Comparison of ENCODE assay signal across 9 cellular contexts in the genomic region with DNA sequence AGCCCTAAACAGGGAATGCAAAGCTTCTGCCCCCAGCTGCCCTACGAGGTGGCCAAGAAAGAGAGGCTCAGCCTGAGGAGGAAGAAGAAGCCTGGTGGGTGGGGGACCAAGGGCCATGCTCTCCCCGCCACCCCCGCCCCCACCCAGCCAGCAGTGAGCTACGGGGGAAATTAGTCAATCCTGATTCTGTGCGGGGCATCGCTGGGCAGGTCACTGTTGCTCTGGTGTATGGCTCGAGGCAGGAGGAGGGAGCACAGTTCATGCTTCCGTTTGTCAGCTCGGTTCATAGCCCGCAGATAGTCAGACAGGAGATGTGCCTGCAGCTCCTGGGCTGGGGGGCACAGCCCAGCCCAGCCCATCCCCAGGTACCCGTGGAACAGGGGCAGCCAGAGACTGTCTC. TPM values are rescaled to one million over a fixed set of nuclear protein-coding genes. Genes with fewer than 3 reads are reported as not detected.
"Had no signal": no experiment of that assay in that cellular context is flagged by ENCODE, and none has a peak within 500 bp of the region (broad histone marks: within the 10 kb centered on the region; RNA-seq: fewer than 3 reads in every experiment).

No MANE protein-coding gene starts in this region.

- H3K9me3 ChIP-seq: pancreas had no signal

- H3K4me3 ChIP-seq: pancreas, SK-N-MC had no signal

- FAIRE-seq: endometrium, pancreas had no signal

- H3K27me3 ChIP-seq: pancreas had no signal

- H3K27ac ChIP-seq: pancreas, SK-N-MC had no signal

- DNase-seq: activated naive CD4-positive, alpha-beta T cell treated with anti-CD3 and anti-CD28 coated beads, Interleukin-2, amount 10 ng/mL, durations not matched to agents 7 days and 5 days; activated T-cell treated with anti-CD3 and anti-CD28 coated beads for 4 hours; hippocampal formation had no signal

- ATAC-seq: activated CD4-positive, CD25-positive, alpha-beta regulatory T cell treated with anti-CD3 and anti-CD28 coated beads, Interleukin-2, amount 50 U/mL, for 24 hours; pancreas; stimulated activated memory B cell treated with anti-CD40 and anti-IgM and Interleukin-4, amounts not matched to agents 10 μg/mL and 1 μg/mL and 100 μg/mL, for 72 hours had no signal

RNA-seq across cellular contexts. Expression of gene RAMP1, which starts 17.1 kb away (rescaled TPM):
- total RNA-seq: glomerular endothelial cell had no signal
